In the genomic region with DNA sequence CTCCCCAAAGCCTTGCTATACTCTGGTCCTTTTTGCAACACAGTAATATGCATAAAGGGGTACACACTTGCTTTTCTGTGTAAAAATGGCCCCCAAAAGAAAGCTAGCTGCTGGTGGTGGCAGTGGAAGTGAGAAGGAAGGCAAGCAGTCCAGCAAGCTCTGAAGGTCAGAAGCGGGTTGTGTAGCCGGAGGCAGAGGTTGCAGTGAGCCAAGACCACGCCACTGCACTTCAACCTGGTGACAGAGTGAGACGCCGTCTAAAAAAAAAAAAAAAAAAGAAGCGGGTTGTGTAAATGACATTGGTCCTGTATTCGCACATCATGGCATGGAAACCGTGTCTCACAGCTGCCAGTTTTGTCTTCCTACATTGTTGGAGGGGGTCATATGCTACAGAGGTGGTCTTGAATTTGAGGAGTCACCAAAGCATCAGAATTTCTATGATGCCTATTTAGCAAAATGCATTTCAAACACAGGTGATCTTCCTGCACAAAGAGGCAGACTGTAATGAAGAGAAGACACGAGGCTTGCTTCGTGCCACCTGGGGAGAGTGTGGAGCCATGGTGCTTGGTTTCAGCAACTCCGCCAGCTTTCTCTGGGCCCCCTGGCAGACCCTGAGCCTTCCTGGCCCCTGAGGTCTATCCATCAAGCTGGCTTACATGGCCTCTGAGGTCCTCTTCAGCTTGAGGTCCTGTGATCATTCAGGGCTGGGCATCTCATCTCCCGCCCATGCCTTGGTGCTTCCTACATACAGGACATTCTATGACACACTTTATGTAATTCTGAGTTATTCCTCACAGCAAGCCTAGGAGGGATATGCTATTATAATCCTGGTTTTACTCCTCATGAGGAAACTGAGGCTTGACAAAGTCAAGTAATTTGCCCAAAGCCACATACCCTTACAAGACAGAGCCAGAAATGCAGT, we compare ENCODE assay signal across 19 cellular contexts.
DNase-seq lines count a peak whose midpoint lies in the region; ATAC-seq and TF ChIP-seq lines count a peak whose summit lies in the region.
"Had no signal": no experiment of that assay in that cellular context is flagged by ENCODE, and none has a peak within 500 bp of the region (broad histone marks: within the 10 kb centered on the region; RNA-seq: fewer than 3 reads in every experiment).

No MANE protein-coding gene starts in this region.

- peaks cover 47% of the 10 kb centered on the region for H3K4me1 Mint-ChIP-seq in Caco-2 (ENCODE audit: low read depth, unreplicated experiment)
- peaks cover 64% of the 10 kb centered on the region for H3K4me1 Mint-ChIP-seq in nephron

- H3K36me3 Mint-ChIP-seq in Caco-2 (ENCODE audit: insufficient read depth, unreplicated experiment) (peaks cover 20% of the 10 kb centered on the region), nephron (ENCODE audit: low read depth) (no peaks in the 10 kb centered on the region)
- H3K36me3 Mint-ChIP-seq: CD4-positive, alpha-beta memory T cell had no signal

- intact Hi-C loops in Caco-2 (cut with micrococcal nuclease; ENCODE audit: unreplicated experiment), result no loop called here
- intact Hi-C loops in ascending aorta (cut with DNase I), result no loop called here
- intact Hi-C loops in colonic mucosa (cut with DNase I), result no loop called here

- CTCF ChIA-PET in Caco-2 (lab: Charles Lee), result no interaction called here

- POLR2A ChIA-PET in Caco-2 (lab: Charles Lee), result no interaction called here

- H3K4me3 ChIP-seq in Caco-2 (ENCODE audit: low read depth, low read length) (no peak overlapping the region), H7 (ENCODE audit: insufficient read depth, low read depth, low read length) (no peak overlapping the region), ascending aorta (no peak overlapping the region), foreskin fibroblast (ENCODE audit: low read depth in 1 of 2, low read length in 2 of 2) (no peak overlapping the region), colonic mucosa (no peak overlapping the region)
- H3K4me3 ChIP-seq: BLaER1 had no signal

- no peak for ATAC-seq in GM21526 (IDR thresholded peaks at IDR 0.05; ENCODE audit: low FRiP score, unreplicated experiment)

- H3K4me3 Mint-ChIP-seq in Caco-2 (ENCODE audit: unreplicated experiment) (no peak overlapping the region), nephron (no peak overlapping the region)
- H3K4me3 Mint-ChIP-seq: CD4-positive, alpha-beta memory T cell; HFFc6; IgD-negative memory B cell had no signal

- H3K36me3 ChIP-seq in Caco-2 (ENCODE audit: control insufficient read depth, insufficient read depth, low read length) (no peaks in the 10 kb centered on the region), H7 (replicated peaks; ENCODE audit: control insufficient read depth, insufficient read depth, low read length) (no peaks in the 10 kb centered on the region), ascending aorta (no peaks in the 10 kb centered on the region), colonic mucosa (no peaks in the 10 kb centered on the region)
- H3K36me3 ChIP-seq: BLaER1 had no signal

- TF ChIP-seq CTCF in Caco-2 (IDR thresholded peaks at IDR 0.05; ENCODE audit: insufficient read depth in 1 of 2, low read depth in 1 of 2, low read length in 1 of 2, severe bottlenecking in 1 of 2, unreplicated experiment in 1 of 2), result no peak
- no peak for TF ChIP-seq CTCF in nephron (IDR thresholded peaks at IDR 0.05; ENCODE audit: unreplicated experiment in 3 of 3)
- TF ChIP-seq CTCF in ascending aorta (IDR thresholded peaks at IDR 0.05), result no peak
- no peak for TF ChIP-seq CTCF in foreskin fibroblast (IDR thresholded peaks at IDR 0.05; ENCODE audit: low read depth, low read length)
- TF ChIP-seq CTCF in colonic mucosa (IDR thresholded peaks at IDR 0.05), result no peak

- H3K4me1 ChIP-seq in Caco-2, result peaks cover 33% of the 10 kb centered on the region
- H3K4me1 ChIP-seq in ascending aorta, result peaks cover 0 to 10% of the 10 kb centered on the region in 2 donors
- peaks cover 9% of the 10 kb centered on the region for H3K4me1 ChIP-seq in colonic mucosa

- H3K27ac Mint-ChIP-seq in Caco-2 (ENCODE audit: unreplicated experiment), result peak overlapping the region; percentile 53
- H3K27ac Mint-ChIP-seq in nephron, result peak overlapping the region in 2 of 3 experiments; percentile 32 to 80
- H3K27ac Mint-ChIP-seq: HFFc6 had no signal

- H3K27ac ChIP-seq in ascending aorta (no peak overlapping the region), colonic mucosa (no peak overlapping the region)
- H3K27ac ChIP-seq: BLaER1, HL-60 had no signal

- H3K9me3 ChIP-seq in Caco-2 (no peaks in the 10 kb centered on the region), ascending aorta (no peaks in the 10 kb centered on the region), colonic mucosa (no peaks in the 10 kb centered on the region)
- H3K9me3 ChIP-seq: BLaER1 had no signal

- H3K9ac ChIP-seq in colonic mucosa (ENCODE audit: low read depth in 2 of 2, low read length in 2 of 2), result no peak overlapping the region
- H3K9ac ChIP-seq: BLaER1 had no signal

- H3K27me3 Mint-ChIP-seq in Caco-2 (ENCODE audit: insufficient read depth, unreplicated experiment) (no peaks in the 10 kb centered on the region), nephron (ENCODE audit: low read depth) (peaks cover 7% of the 10 kb centered on the region)
- H3K27me3 Mint-ChIP-seq: CD4-positive, alpha-beta memory T cell; IgD-negative memory B cell had no signal

- no TSS peak for BruUV-seq in Caco-2 (replicated peaks; lab: Mats Ljungman, UMichigan)

- H3K9me3 Mint-ChIP-seq in Caco-2 (ENCODE audit: unreplicated experiment) (no peaks in the 10 kb centered on the region), nephron (no peaks in the 10 kb centered on the region)
- H3K9me3 Mint-ChIP-seq: CD4-positive, alpha-beta memory T cell; HFFc6; IgD-negative memory B cell had no signal

- DNase-seq in Caco-2 (no peak), H7 (peak; percentile 2), islet precursor cell (peak; percentile 22), ascending aorta (ENCODE audit: low spot score in 2 of 2) (no peak), foreskin fibroblast (no peak), colonic mucosa (no peak)
- DNase-seq: Calu3; CD4-positive, alpha-beta memory T cell; HFFc6; Kasumi-1; NCI-H1105; NCI-H1694; NCI-H774; SIG-M5 had no signal

- no peaks in the 10 kb centered on the region for H3K27me3 ChIP-seq in Caco-2 (replicated peaks; ENCODE audit: control insufficient read depth, insufficient read depth, low read length)
- H3K27me3 ChIP-seq in H7 (ENCODE audit: control insufficient read depth, insufficient read depth, low read length), result no peaks in the 10 kb centered on the region
- H3K27me3 ChIP-seq in ascending aorta, result no peaks in the 10 kb centered on the region
- H3K27me3 ChIP-seq in colonic mucosa, result no peaks in the 10 kb centered on the region
- H3K27me3 ChIP-seq: BLaER1 had no signal

Comparison
In these comparisons a context has a peak if more than half of its experiments do, and no peak if none do; other contexts are left out.
1. DNase-seq: peak in H7 (single experiment) and islet precursor cell (single experiment); none in Caco-2 (0 of 2), ascending aorta (0 of 2), foreskin fibroblast (0 of 2) and colonic mucosa (single experiment).